Comparison of ENCODE assay signal across 27 cellular contexts in the genomic region with DNA sequence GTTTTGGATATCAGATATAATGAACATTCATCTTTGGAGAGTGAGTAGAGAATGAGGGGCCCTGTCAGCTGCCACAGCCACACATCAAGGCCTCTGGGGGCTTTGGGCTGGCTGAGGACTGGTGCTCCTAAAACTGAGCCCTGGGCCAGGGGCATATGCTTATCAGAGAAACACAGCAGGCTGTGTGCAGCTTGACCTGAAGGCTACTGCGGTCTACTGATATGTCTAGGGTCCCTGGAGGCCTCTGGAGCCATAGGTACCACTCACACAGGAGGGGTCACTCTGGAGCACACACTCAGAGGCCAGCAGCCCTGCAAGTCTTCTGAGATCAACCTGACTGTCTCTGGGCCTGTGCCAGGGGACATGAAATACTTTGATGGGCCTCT.
"Had no signal": no experiment of that assay in that cellular context is flagged by ENCODE, and none has a peak within 500 bp of the region (broad histone marks: within the 10 kb centered on the region; RNA-seq: fewer than 3 reads in every experiment).

No MANE protein-coding gene starts in this region.

- H3K27ac ChIP-seq: colonic mucosa, epithelial cell of prostate, foreskin keratinocyte, gastroesophageal sphincter, heart left ventricle, hepatocyte, left lung, lower lobe of right lung, ovary, psoas muscle, sigmoid colon, stomach, thoracic aorta, tibial nerve, upper lobe of left lung had no signal

- H3K4me2 ChIP-seq: hepatocyte had no signal

- FAIRE-seq: kidney, urothelium cell line had no signal

- ATAC-seq: gastroesophageal sphincter; heart left ventricle; left lung; lower lobe of right lung; naive thymus-derived CD8-positive, alpha-beta T cell; psoas muscle; right cardiac atrium; stimulated activated naive B cell treated with anti-CD40 and anti-IgM and Interleukin-4, amounts not matched to agents 10 μg/mL and 1 μg/mL and 100 μg/mL, for 72 hours had no signal

- H3K4me3 ChIP-seq: colonic mucosa, gastroesophageal sphincter, heart left ventricle, hepatocyte, left lung, lower lobe of right lung, ovary, psoas muscle, sigmoid colon, stomach, thoracic aorta, tibial nerve, upper lobe of left lung had no signal

- H3K36me3 ChIP-seq: colonic mucosa, gastroesophageal sphincter, heart left ventricle, left lung, lower lobe of right lung, ovary, sigmoid colon, stomach, thoracic aorta, upper lobe of left lung had no signal

- DNase-seq: colonic mucosa; effector CD8-positive, alpha-beta T cell; endodermal cell; heart left ventricle; kidney; left lung; lower lobe of right lung; naive thymus-derived CD8-positive, alpha-beta T cell; nephron progenitor cell; nucleus accumbens; ovary; posterior cingulate gyrus; psoas muscle; sigmoid colon; stimulated activated CD4-positive, alpha-beta T cell treated with anti-CD3 and anti-CD28 coated beads, Interleukin-2, amount 100 ng/mL, for 24 hours; stimulated activated CD4-positive, alpha-beta T cell treated with anti-CD3 and anti-CD28 coated beads, Interleukin-4, amount 100 ng/mL, for 24 hours; stimulated activated naive B cell treated with anti-CD40 and anti-IgM and Interleukin-4, amounts not matched to agents 10 μg/mL and 1 μg/mL and 100 μg/mL, for 72 hours; stomach; upper lobe of left lung had no signal

- H3K27me3 ChIP-seq: colonic mucosa, gastroesophageal sphincter, heart left ventricle, hepatocyte, left lung, ovary, sigmoid colon, stomach, tibial nerve, upper lobe of left lung had no signal

- H3K9me3 ChIP-seq: colonic mucosa, gastroesophageal sphincter, heart left ventricle, left lung, lower lobe of right lung, ovary, psoas muscle, sigmoid colon, stomach, thoracic aorta, tibial nerve, upper lobe of left lung had no signal

- H3K79me2 ChIP-seq: hepatocyte had no signal

- H3K4me1 ChIP-seq: colonic mucosa, foreskin keratinocyte, gastroesophageal sphincter, left lung, lower lobe of right lung, psoas muscle, sigmoid colon, stomach, tibial nerve, upper lobe of left lung had no signal

- H2AFZ ChIP-seq: hepatocyte had no signal
